In genomic region chr13:18235172-18235571, GRCh38 we compare ENCODE assay signal across 19 cellular contexts.
DNase-seq lines count a peak whose midpoint lies in the region; ATAC-seq and TF ChIP-seq lines count a peak whose summit lies in the region.
"Had no signal": no experiment of that assay in that cellular context is flagged by ENCODE, and none has a peak within 500 bp of the region (broad histone marks: within the 10 kb centered on the region; RNA-seq: fewer than 3 reads in every experiment).

No MANE protein-coding gene starts in this region.

- H3K9me3 ChIP-seq in neuronal stem cell (replicated peaks in 1 of 2; ENCODE audit: control insufficient read depth in 2 of 2, insufficient read depth in 1 of 2, low read depth in 1 of 2, low read length in 2 of 2): peaks cover 7 to 51% of the 10 kb centered on the region in 2 donors
- H3K9me3 ChIP-seq in aorta (ENCODE audit: control insufficient read depth, low read length): no peaks in the 10 kb centered on the region
- H3K9me3 ChIP-seq in breast epithelium: peaks cover 0 to 10% of the 10 kb centered on the region in 2 donors
- H3K9me3 ChIP-seq: A549 had no signal

- H3K18ac ChIP-seq in neuronal stem cell (ENCODE audit: low read length): no peak overlapping the region

- H2AFZ ChIP-seq in neuronal stem cell (ENCODE audit: low read length): no peak overlapping the region

- H3K4me3 ChIP-seq in neuronal stem cell (ENCODE audit: low read length in 2 of 2) (peak overlapping the region in 1 of 2 donors; percentile 19), aorta (ENCODE audit: low read length in 2 of 2) (no peak overlapping the region), breast epithelium (no peak overlapping the region)
- H3K4me3 ChIP-seq: A549; BLaER1 treated with 17β-estradiol and CSF1 and Interleukin-3, amounts not matched to agents 10 nM and 100 nM had no signal

- H2BK15ac ChIP-seq in neuronal stem cell (ENCODE audit: low read length): no peak overlapping the region

- no peak overlapping the region for H3K4me2 ChIP-seq in neuronal stem cell (ENCODE audit: insufficient read depth, low read length, poor library complexity, severe bottlenecking)
- H3K4me2 ChIP-seq: A549; BLaER1 treated with 17β-estradiol and CSF1 and Interleukin-3, amounts not matched to agents 10 nM and 100 nM had no signal

- no peak overlapping the region for H4K91ac ChIP-seq in neuronal stem cell (ENCODE audit: low read depth, low read length, poor library complexity)

- H2BK5ac ChIP-seq in neuronal stem cell (ENCODE audit: low read length): peak overlapping the region; percentile 53

- DNase-seq in GM13976 (ENCODE audit: low spot score) (peak; percentile 6), neuronal stem cell (ENCODE audit: low spot score) (no peak), aorta (no peak), breast epithelium (ENCODE audit: low spot score in 2 of 2) (no peak), epidermal melanocyte (ENCODE audit: insufficient read length, low spot score) (no peak)
- DNase-seq in central memory CD8-positive, alpha-beta T cell (ENCODE audit: low spot score in 2 of 2): no peak
- DNase-seq in activated effector memory CD4-positive, alpha-beta T cell treated with anti-CD3 and anti-CD28 coated beads, Interleukin-2, amount 50 U/mL, for 16 hours: no peak
- DNase-seq: AML-193; Caco-2; Calu3; CD4-positive, alpha-beta T cell; CD8-positive, alpha-beta T cell; DMS79 treated with DMSO at 0.1 percent for 48 hours; GF-D8 had no signal

- H3K14ac ChIP-seq in neuronal stem cell (ENCODE audit: low read length): peak overlapping the region; percentile 47

- H2BK120ac ChIP-seq in neuronal stem cell (ENCODE audit: low read depth, low read length): no peak overlapping the region

- H3K36me3 Mint-ChIP-seq in central memory CD8-positive, alpha-beta T cell (ENCODE audit: insufficient read depth): no peaks in the 10 kb centered on the region
- H3K36me3 Mint-ChIP-seq: CD8-positive, alpha-beta T cell had no signal

- no peak overlapping the region for H3K4ac ChIP-seq in neuronal stem cell (ENCODE audit: low read length)

- no peaks in the 10 kb centered on the region for H3K4me1 Mint-ChIP-seq in central memory CD8-positive, alpha-beta T cell
- H3K4me1 Mint-ChIP-seq: B cell had no signal

- H3K27ac Mint-ChIP-seq in central memory CD8-positive, alpha-beta T cell (ENCODE audit: low read depth): no peak overlapping the region
- H3K27ac Mint-ChIP-seq: B cell; CD4-positive, alpha-beta T cell; CD8-positive, alpha-beta T cell had no signal

- no peaks in the 10 kb centered on the region for H3K27me3 ChIP-seq in neuronal stem cell (ENCODE audit: control insufficient read depth in 3 of 3, insufficient read depth in 3 of 3, low read depth in 1 of 3, low read length in 3 of 3)
- no peaks in the 10 kb centered on the region for H3K27me3 ChIP-seq in aorta (ENCODE audit: control insufficient read depth in 1 of 2, insufficient read depth in 2 of 2, low read length in 1 of 2)
- no peaks in the 10 kb centered on the region for H3K27me3 ChIP-seq in breast epithelium
- H3K27me3 ChIP-seq: BLaER1 treated with 17β-estradiol and CSF1 and Interleukin-3, amounts not matched to agents 10 nM and 100 nM had no signal

- H3K27ac ChIP-seq in neuronal stem cell (replicated peaks; ENCODE audit: low read length): no peak overlapping the region
- H3K27ac ChIP-seq in aorta (ENCODE audit: low read depth in 1 of 2, low read length in 2 of 2): no peak overlapping the region
- no peak overlapping the region for H3K27ac ChIP-seq in breast epithelium
- H3K27ac ChIP-seq: 22Rv1; A549; BLaER1 treated with 17β-estradiol and CSF1 and Interleukin-3, amounts not matched to agents 10 nM and 100 nM; C4-2B had no signal

- H2AK5ac ChIP-seq in neuronal stem cell (ENCODE audit: low read depth, low read length): no peak overlapping the region

- H3K4me3 Mint-ChIP-seq in central memory CD8-positive, alpha-beta T cell: no peak overlapping the region
- H3K4me3 Mint-ChIP-seq: B cell; CD4-positive, alpha-beta T cell; CD8-positive, alpha-beta T cell had no signal

- no peak overlapping the region for H2BK12ac ChIP-seq in neuronal stem cell (ENCODE audit: low read length)

- peak overlapping the region; percentile 65 for H4K8ac ChIP-seq in neuronal stem cell (ENCODE audit: low read depth, low read length)

- no peaks in the 10 kb centered on the region for H3K4me1 ChIP-seq in neuronal stem cell (ENCODE audit: control insufficient read depth in 2 of 2, insufficient read depth in 1 of 2, low read depth in 1 of 2, low read length in 2 of 2)
- no peaks in the 10 kb centered on the region for H3K4me1 ChIP-seq in aorta (ENCODE audit: control insufficient read depth in 1 of 2, insufficient read depth in 2 of 2, low read length in 2 of 2)
- no peaks in the 10 kb centered on the region for H3K4me1 ChIP-seq in breast epithelium
- H3K4me1 ChIP-seq: A549; BLaER1 treated with 17β-estradiol and CSF1 and Interleukin-3, amounts not matched to agents 10 nM and 100 nM; Caco-2 had no signal

- in situ Hi-C loops in GM13976 (cut with MboI; ENCODE audit: low sequenced_read_pairs, unreplicated experiment): no loop called here

- H3K79me1 ChIP-seq in neuronal stem cell (ENCODE audit: low read depth, low read length): peaks cover 12% of the 10 kb centered on the region

- WGBS in neuronal stem cell (ENCODE audit: extremely low coverage in 2 of 2, insufficient read length in 2 of 2, insufficient replicate concordance in 1 of 2), 2 donors: no CpG with 5 or more reads among the region's 47 CpGs
- WGBS in aorta, 2 donors: 97% methylated on average over 47 of the region's 47 CpGs

- peak overlapping the region; percentile 81 for H3K9ac ChIP-seq in neuronal stem cell (ENCODE audit: low read depth, low read length, poor library complexity)
- H3K9ac ChIP-seq: BLaER1 treated with 17β-estradiol and CSF1 and Interleukin-3, amounts not matched to agents 10 nM and 100 nM had no signal

- TF ChIP-seq POLR2A in breast epithelium (IDR thresholded peaks at IDR 0.05): no peak

- H3K23ac ChIP-seq in neuronal stem cell (ENCODE audit: low read depth, low read length, poor library complexity): peak overlapping the region; percentile 91

- intact Hi-C loops in aorta (cut with DNase I) (no loop called here), breast epithelium (cut with DNase I; ENCODE audit: low total_unique reads) (no loop called here)

- H3K27me3 Mint-ChIP-seq in central memory CD8-positive, alpha-beta T cell: no peaks in the 10 kb centered on the region
- H3K27me3 Mint-ChIP-seq: B cell; CD4-positive, alpha-beta T cell had no signal

- ATAC-seq in central memory CD8-positive, alpha-beta T cell (replicated peaks; ENCODE audit: extremely low read depth, poor library complexity, severe bottlenecking): peak; percentile 6
- ATAC-seq in aorta (ENCODE audit: low FRiP score): peak; percentile 70
- ATAC-seq: A549; CD8-positive, alpha-beta T cell had no signal

- no peaks in the 10 kb centered on the region for H3K36me3 ChIP-seq in neuronal stem cell (replicated peaks in 1 of 2; ENCODE audit: control insufficient read depth in 2 of 2, insufficient read depth in 2 of 2, low read length in 2 of 2)
- no peaks in the 10 kb centered on the region for H3K36me3 ChIP-seq in aorta (ENCODE audit: control insufficient read depth in 1 of 2, insufficient read depth in 2 of 2, low read length in 1 of 2)
- H3K36me3 ChIP-seq in breast epithelium: no peaks in the 10 kb centered on the region
- H3K36me3 ChIP-seq: BLaER1 treated with 17β-estradiol and CSF1 and Interleukin-3, amounts not matched to agents 10 nM and 100 nM had no signal

- no peaks in the 10 kb centered on the region for H3K9me3 Mint-ChIP-seq in central memory CD8-positive, alpha-beta T cell
- H3K9me3 Mint-ChIP-seq: CD4-positive, alpha-beta T cell; CD8-positive, alpha-beta T cell had no signal

- TF ChIP-seq CTCF in GM13976 (IDR thresholded peaks at IDR 0.05; ENCODE audit: borderline replicate concordance, control extremely low read depth, extremely low read depth, insufficient read depth, missing control alignments): no peak
- TF ChIP-seq CTCF in breast epithelium (IDR thresholded peaks at IDR 0.05): no peak
